In the genomic region with DNA sequence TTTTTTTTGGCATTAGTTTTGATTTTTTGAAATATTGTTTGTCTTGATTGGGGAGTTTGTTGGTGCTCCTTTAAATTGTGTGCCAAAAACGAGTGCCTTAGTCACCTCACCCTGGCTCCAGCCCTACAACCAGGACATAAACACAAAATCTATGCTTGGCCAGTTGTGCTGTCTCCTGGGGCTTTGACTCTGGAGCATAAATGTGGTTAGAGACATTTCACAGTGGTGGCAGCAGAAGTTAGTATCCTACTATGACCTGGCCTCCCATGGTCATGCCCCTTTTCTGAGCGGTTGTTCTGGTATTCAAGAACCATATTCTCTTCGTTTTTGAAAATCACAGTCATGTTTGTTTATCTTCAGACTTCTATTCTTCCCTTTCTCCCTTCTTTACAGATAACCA, we compare ENCODE assay signal across 16 cellular contexts.
"Had no signal": no experiment of that assay in that cellular context is flagged by ENCODE, and none has a peak within 500 bp of the region (broad histone marks: within the 10 kb centered on the region; RNA-seq: fewer than 3 reads in every experiment).

No MANE protein-coding gene starts in this region.

- H3K9me3 ChIP-seq: adrenal gland, left ventricle myocardium inferior, prostate gland, uterus had no signal

- H3K4me2 ChIP-seq: smooth muscle cell had no signal

- H3K27ac ChIP-seq: adrenal gland, cardiac muscle cell, left ventricle myocardium inferior, prostate gland, uterus had no signal

- H3K4me3 Mint-ChIP-seq: activated naive CD4-positive, alpha-beta T cell treated with anti-CD3 and anti-CD28 coated beads, Interleukin-2, amount 50 U/mL, for 24 hours; memory B cell; naive thymus-derived CD8-positive, alpha-beta T cell; stimulated activated naive CD8-positive, alpha-beta T cell treated with anti-CD3 and anti-CD28 coated beads, Interleukin-15, Interleukin-2, amounts not matched to agents 100 ng/mL and 50 ng/mL, for 24 hours had no signal

- DNase-seq: activated effector memory CD4-positive, alpha-beta T cell treated with anti-CD3 and anti-CD28 coated beads, Interleukin-2, amount 50 U/mL, for 16 hours; adrenal gland; foreskin fibroblast; hippocampal formation; kidney; left ventricle myocardium inferior; naive thymus-derived CD8-positive, alpha-beta T cell; right cardiac atrium; T-helper 9 cell; uterus had no signal

- H3K27me3 ChIP-seq: adrenal gland, cardiac muscle cell, uterus had no signal

- H3K9me3 Mint-ChIP-seq: activated naive CD4-positive, alpha-beta T cell treated with anti-CD3 and anti-CD28 coated beads, Interleukin-2, amount 50 U/mL, for 24 hours; memory B cell; naive thymus-derived CD8-positive, alpha-beta T cell; stimulated activated naive CD8-positive, alpha-beta T cell treated with anti-CD3 and anti-CD28 coated beads, Interleukin-15, Interleukin-2, amounts not matched to agents 100 ng/mL and 50 ng/mL, for 24 hours had no signal

- H3K4me1 ChIP-seq: adrenal gland, prostate gland, uterus had no signal

- H3K4me3 ChIP-seq: adrenal gland, cardiac muscle cell, left ventricle myocardium inferior, prostate gland, smooth muscle cell, uterus had no signal

- H3K27me3 Mint-ChIP-seq: activated naive CD4-positive, alpha-beta T cell treated with anti-CD3 and anti-CD28 coated beads, Interleukin-2, amount 50 U/mL, for 24 hours; memory B cell; naive thymus-derived CD8-positive, alpha-beta T cell; stimulated activated naive CD8-positive, alpha-beta T cell treated with anti-CD3 and anti-CD28 coated beads, Interleukin-15, Interleukin-2, amounts not matched to agents 100 ng/mL and 50 ng/mL, for 24 hours had no signal

- H3K27ac Mint-ChIP-seq: activated naive CD4-positive, alpha-beta T cell treated with anti-CD3 and anti-CD28 coated beads, Interleukin-2, amount 50 U/mL, for 24 hours; memory B cell had no signal

- H3K36me3 ChIP-seq: adrenal gland, cardiac muscle cell, left ventricle myocardium inferior, prostate gland, uterus had no signal
